In genomic region chr21:43196789-43197188, GRCh38 we compare ENCODE assay signal across 10 cellular contexts. TPM values are rescaled to one million over a fixed set of nuclear protein-coding genes. Genes with fewer than 3 reads are reported as not detected.
A peak's percentile ranks its signal among the peaks of the same experiment; 100 is the strongest.
DNase-seq lines count a peak whose midpoint lies in the region; ATAC-seq and TF ChIP-seq lines count a peak whose summit lies in the region.
"Had no signal": no experiment of that assay in that cellular context is flagged by ENCODE, and none has a peak within 500 bp of the region (broad histone marks: within the 10 kb centered on the region; RNA-seq: fewer than 3 reads in every experiment).

No MANE protein-coding gene starts in this region.

- DNase-seq in ELF-1 (ENCODE audit: low read depth, low spot score) (peak; percentile 76), NCI-H748 (lab: John Stamatoyannopoulos, UW; ENCODE audit: unreplicated experiment) (peak; percentile 70), cardiac septum (ENCODE audit: low spot score) (peak; percentile 73), prostate gland (ENCODE audit: low spot score) (peak; percentile 93), NAMALWA (ENCODE audit: low spot score) (no peak), NK-92 (lab: John Stamatoyannopoulos, UW; ENCODE audit: unreplicated experiment) (no peak)
- DNase-seq in activated CD4-positive, alpha-beta T cell treated with anti-CD3 and anti-CD28 coated beads, Interleukin-2, amount 50 U/mL, for 48 hours = no peak

- intact Hi-C loops in cardiac septum (cut with DNase I) (no loop called here), prostate gland (cut with DNase I) (no loop called here)

- no peak for TF ChIP-seq POLR2A in prostate gland (IDR thresholded peaks at IDR 0.05)

- no peaks in the 10 kb centered on the region for H3K9me3 ChIP-seq in prostate gland

- no peaks in the 10 kb centered on the region for H3K36me3 ChIP-seq in prostate gland

- H3K4me3 ChIP-seq in prostate gland = no peak overlapping the region

- H3K4me1 ChIP-seq in prostate gland (replicated peaks) = peaks cover 5% of the 10 kb centered on the region

- peak overlapping the region; percentile 67 to 68 for H3K27ac ChIP-seq in prostate gland

- TF ChIP-seq CTCF in prostate gland (IDR thresholded peaks at IDR 0.05) = no peak

- no peaks in the 10 kb centered on the region for H3K27me3 ChIP-seq in prostate gland (replicated peaks; ENCODE audit: insufficient read depth)

- 13% methylated on average over 6 of the region's 6 CpGs for WGBS in prostate gland

- no peak for ATAC-seq in GM18858 (IDR thresholded peaks at IDR 0.05; ENCODE audit: unreplicated experiment)

RNA-seq across cellular contexts. Expression of gene CRYAA, which starts 28.0 kb away (rescaled TPM):
- total RNA-seq in cardiac septum (not detected), prostate gland (not detected)
- total RNA-seq: CD4-positive, CD25-positive, alpha-beta regulatory T cell; osteoblast had no signal

Comparison
In these comparisons a context has a peak if more than half of its experiments do, and no peak if none do; other contexts are left out.
1. DNase-seq: peak in ELF-1 (single experiment), NCI-H748 (single experiment), cardiac septum (single experiment) and prostate gland (single experiment); none in activated CD4-positive, alpha-beta T cell treated with anti-CD3 and anti-CD28 coated beads, Interleukin-2, amount 50 U/mL, for 48 hours (0 of 2), NAMALWA (single experiment) and NK-92 (single experiment).